Comparison of ENCODE assay signal across 11 cellular contexts in genomic region chr3:104519968-104520655, GRCh38.
DNase-seq lines count a peak whose midpoint lies in the region; ATAC-seq, FAIRE-seq and TF ChIP-seq lines count a peak whose summit lies in the region.
"Had no signal": no experiment of that assay in that cellular context is flagged by ENCODE, and none has a peak within 500 bp of the region (broad histone marks: within the 10 kb centered on the region; RNA-seq: fewer than 3 reads in every experiment).

No MANE protein-coding gene starts in this region.

- H3K4me3 ChIP-seq in GM12865 (ENCODE audit: low read depth, low read length) (peak overlapping the region; percentile 77), adrenal gland (no peak overlapping the region)
- H3K4me3 ChIP-seq: gastrocnemius medialis, HAP-1 had no signal

- no peaks in the 10 kb centered on the region for H3K36me3 ChIP-seq in adrenal gland (replicated peaks in 1 of 2)
- H3K36me3 ChIP-seq: gastrocnemius medialis, HAP-1 had no signal

- FAIRE-seq in endometrium (lab: Jason Lieb, UNC), result peak; percentile 15

- TF ChIP-seq CTCF in GM12865 (IDR thresholded peaks at IDR 0.05; ENCODE audit: insufficient read depth, low read depth, low read length, missing control alignments) (no peak), adrenal gland (IDR thresholded peaks at IDR 0.05) (no peak)

- H3K4me1 ChIP-seq in adrenal gland (replicated peaks in 1 of 2), result no peaks in the 10 kb centered on the region
- H3K4me1 ChIP-seq: gastrocnemius medialis, HAP-1 had no signal

- no peaks in the 10 kb centered on the region for H3K27me3 ChIP-seq in adrenal gland
- H3K27me3 ChIP-seq: gastrocnemius medialis had no signal

- no peaks in the 10 kb centered on the region for H3K9me3 ChIP-seq in adrenal gland (replicated peaks in 1 of 3)
- H3K9me3 ChIP-seq: gastrocnemius medialis, HAP-1 had no signal

- intact Hi-C loops in adrenal gland (cut with DNase I), result no loop called here

- TF ChIP-seq POLR2A in adrenal gland (IDR thresholded peaks at IDR 0.05), result no peak

- no peak overlapping the region for H3K27ac ChIP-seq in adrenal gland
- H3K27ac ChIP-seq: gastrocnemius medialis, VCaP had no signal

- DNase-seq in GM12865 (ENCODE audit: low read depth) (peak; percentile 86), KG1 (lab: John Stamatoyannopoulos, UW) (no peak), adrenal gland (no peak), NCI-H1436 (lab: John Stamatoyannopoulos, UW) (no peak)
- no peak for DNase-seq in stimulated activated CD4-positive, alpha-beta T cell treated with anti-CD3 and anti-CD28 coated beads, Interleukin-1b, Interleukin-23, amount 100 ng/mL, for 48 hours
- DNase-seq: gastrocnemius medialis had no signal

- ATAC-seq in GM21528 (IDR thresholded peaks at IDR 0.05; ENCODE audit: low FRiP score, unreplicated experiment) (peak; percentile 41), HG03342 (IDR thresholded peaks at IDR 0.05; ENCODE audit: unreplicated experiment) (peak; percentile 51)
- ATAC-seq: gastrocnemius medialis had no signal

- 74 to 83% (median 82%) methylated on average over 3 of the region's 3 CpGs for WGBS in adrenal gland, 4 donors
